Comparison of ENCODE assay signal across 16 cellular contexts in the genomic region with DNA sequence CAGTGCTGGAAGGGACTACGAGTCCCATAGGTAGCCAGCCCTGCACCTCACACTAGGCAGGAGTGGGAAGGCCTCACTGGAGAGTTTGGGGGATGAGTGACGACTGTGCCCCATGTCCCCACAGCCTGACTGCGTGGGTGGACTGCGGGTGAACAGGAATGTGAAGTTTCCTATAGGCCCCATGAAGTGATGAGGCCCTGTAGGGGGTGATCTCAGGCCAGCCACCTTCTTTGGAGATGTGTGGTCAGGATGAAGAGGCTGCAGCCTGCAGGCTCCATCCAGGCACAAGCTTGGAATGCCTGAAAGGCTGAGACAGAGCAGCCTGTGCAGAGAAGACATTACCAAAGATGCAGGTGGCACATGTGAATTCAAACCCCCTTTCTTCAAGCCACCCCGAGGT.
"Had no signal": no experiment of that assay in that cellular context is flagged by ENCODE, and none has a peak within 500 bp of the region (broad histone marks: within the 10 kb centered on the region; RNA-seq: fewer than 3 reads in every experiment).

No MANE protein-coding gene starts in this region.

- H3K4me1 ChIP-seq: breast epithelium, right atrium auricular region, upper lobe of left lung had no signal

- H3K36me3 Mint-ChIP-seq: activated naive CD8-positive, alpha-beta T cell treated with anti-CD3 and anti-CD28 coated beads, Interleukin-2, amount 10 ng/mL, durations not matched to agents 7 days and 5 days; naive thymus-derived CD8-positive, alpha-beta T cell had no signal

- H3K36me3 ChIP-seq: breast epithelium, right atrium auricular region, upper lobe of left lung had no signal

- H3K4me3 ChIP-seq: breast epithelium, right atrium auricular region, upper lobe of left lung had no signal

- H3K27ac Mint-ChIP-seq: activated CD4-positive, alpha-beta T cell treated with anti-CD3 and anti-CD28 coated beads, Interleukin-2, amount 10 ng/mL, durations not matched to agents 24 days and 14 days; activated naive CD8-positive, alpha-beta T cell treated with anti-CD3 and anti-CD28 coated beads, Interleukin-2, amount 10 ng/mL, durations not matched to agents 7 days and 5 days; activated T-helper 1 cell treated with anti-CD3 and anti-CD28 coated beads, Interleukin-12 subunit alpha, Interleukin-12 subunit beta, Interleukin-2, Interleukin-4 antibody, amounts not matched to agents 30 ng/mL and 10 ng/mL and 1 ng/mL, durations not matched to agents 14 hours and 24 hours and 36 hours; naive thymus-derived CD8-positive, alpha-beta T cell; stimulated activated naive CD8-positive, alpha-beta T cell treated with anti-CD3 and anti-CD28 coated beads, Interleukin-15, Interleukin-2, amounts not matched to agents 100 ng/mL and 50 ng/mL, for 24 hours had no signal

- H3K27ac ChIP-seq: right atrium auricular region, upper lobe of left lung had no signal

- H3K4me1 Mint-ChIP-seq: activated CD4-positive, alpha-beta T cell treated with anti-CD3 and anti-CD28 coated beads, Interleukin-2, amount 10 ng/mL, durations not matched to agents 24 days and 14 days; activated naive CD8-positive, alpha-beta T cell treated with anti-CD3 and anti-CD28 coated beads, Interleukin-2, amount 10 ng/mL, durations not matched to agents 7 days and 5 days had no signal

- ATAC-seq: naive thymus-derived CD8-positive, alpha-beta T cell had no signal

- H3K4me3 Mint-ChIP-seq: activated CD4-positive, alpha-beta T cell treated with anti-CD3 and anti-CD28 coated beads, Interleukin-2, amount 10 ng/mL, durations not matched to agents 24 days and 14 days; activated naive CD8-positive, alpha-beta T cell treated with anti-CD3 and anti-CD28 coated beads, Interleukin-2, amount 10 ng/mL, durations not matched to agents 7 days and 5 days; activated T-helper 1 cell treated with anti-CD3 and anti-CD28 coated beads, Interleukin-12 subunit alpha, Interleukin-12 subunit beta, Interleukin-2, Interleukin-4 antibody, amounts not matched to agents 30 ng/mL and 10 ng/mL and 1 ng/mL, durations not matched to agents 14 hours and 24 hours and 36 hours; naive thymus-derived CD8-positive, alpha-beta T cell; stimulated activated naive CD8-positive, alpha-beta T cell treated with anti-CD3 and anti-CD28 coated beads, Interleukin-15, Interleukin-2, amounts not matched to agents 100 ng/mL and 50 ng/mL, for 24 hours had no signal

- H3K9me3 ChIP-seq: breast epithelium, right atrium auricular region, upper lobe of left lung had no signal

- DNase-seq: activated CD4-positive, alpha-beta T cell treated with anti-CD3 and anti-CD28 coated beads, Interleukin-2, amount 10 ng/mL, durations not matched to agents 24 days and 14 days; activated CD4-positive, CD25-positive, alpha-beta regulatory T cell; activated naive CD8-positive, alpha-beta T cell treated with anti-CD3 and anti-CD28 coated beads, Interleukin-2, amount 10 ng/mL, durations not matched to agents 7 days and 5 days; aorta; cerebellar nuclear complex; dermis blood vessel endothelial cell; erythroblast; naive thymus-derived CD8-positive, alpha-beta T cell; small intestine; stimulated activated CD4-positive, alpha-beta T cell treated with anti-CD3 and anti-CD28 coated beads, Interleukin-4, amount 100 ng/mL, for 4 hours; stimulated activated CD8-positive, alpha-beta memory T cell treated with anti-CD3 and anti-CD28 coated beads, Interleukin-4, amount 100 ng/mL, for 48 hours; upper lobe of left lung had no signal

- H3K9me3 Mint-ChIP-seq: activated CD4-positive, alpha-beta T cell treated with anti-CD3 and anti-CD28 coated beads, Interleukin-2, amount 10 ng/mL, durations not matched to agents 24 days and 14 days; activated naive CD8-positive, alpha-beta T cell treated with anti-CD3 and anti-CD28 coated beads, Interleukin-2, amount 10 ng/mL, durations not matched to agents 7 days and 5 days; activated T-helper 1 cell treated with anti-CD3 and anti-CD28 coated beads, Interleukin-12 subunit alpha, Interleukin-12 subunit beta, Interleukin-2, Interleukin-4 antibody, amounts not matched to agents 30 ng/mL and 10 ng/mL and 1 ng/mL, durations not matched to agents 14 hours and 24 hours and 36 hours; stimulated activated naive CD8-positive, alpha-beta T cell treated with anti-CD3 and anti-CD28 coated beads, Interleukin-15, Interleukin-2, amounts not matched to agents 100 ng/mL and 50 ng/mL, for 24 hours had no signal

- H3K27me3 ChIP-seq: breast epithelium, right atrium auricular region, upper lobe of left lung had no signal
